Comparison of ENCODE assay signal across 8 cellular contexts in genomic region chr11:65917077-65917433, GRCh38. TPM values are rescaled to one million over a fixed set of nuclear protein-coding genes. Genes with fewer than 3 reads are reported as not detected.
DNase-seq lines count a peak whose midpoint lies in the region; ATAC-seq, FAIRE-seq and TF ChIP-seq lines count a peak whose summit lies in the region.
"Had no signal": no experiment of that assay in that cellular context is flagged by ENCODE, and none has a peak within 500 bp of the region (broad histone marks: within the 10 kb centered on the region; RNA-seq: fewer than 3 reads in every experiment).

No MANE protein-coding gene starts in this region.

- TF ChIP-seq POLR2A in GM12891 (IDR thresholded peaks at IDR 0.05; ENCODE audit: low read depth, low read length): no peak

- H3K9me3 ChIP-seq in left ventricle myocardium inferior (replicated peaks) (no peaks in the 10 kb centered on the region), upper lobe of right lung (no peaks in the 10 kb centered on the region)

- DNase-seq in left ventricle myocardium inferior (no peak), Right ventricle myocardium superior (no peak), fibroblast of villous mesenchyme (ENCODE audit: low read depth) (no peak), upper lobe of right lung (no peak), GM12891 (ENCODE audit: insufficient read length, low spot score) (no peak)

- no peak for ATAC-seq in Right ventricle myocardium superior (ENCODE audit: poor library complexity)
- ATAC-seq in upper lobe of right lung: no peak
- ATAC-seq in HG02571 (IDR thresholded peaks at IDR 0.05; ENCODE audit: unreplicated experiment): no peak
- ATAC-seq: left cardiac atrium had no signal

- H3K4me3 ChIP-seq in left ventricle myocardium inferior (peak overlapping the region; percentile 100), fibroblast of villous mesenchyme (ENCODE audit: low read depth, low read length) (peak overlapping the region; percentile 94), upper lobe of right lung (peak overlapping the region; percentile 89)

- no peaks in the 10 kb centered on the region for H3K27me3 ChIP-seq in left ventricle myocardium inferior (ENCODE audit: low read depth)
- no peaks in the 10 kb centered on the region for H3K27me3 ChIP-seq in upper lobe of right lung

- peaks cover 67% of the 10 kb centered on the region for H3K4me1 ChIP-seq in left ventricle myocardium inferior
- peaks cover 49% of the 10 kb centered on the region for H3K4me1 ChIP-seq in upper lobe of right lung

- H3K36me3 ChIP-seq in left ventricle myocardium inferior (peaks cover 18% of the 10 kb centered on the region), upper lobe of right lung (peaks cover 1% of the 10 kb centered on the region)

- no peak for FAIRE-seq in GM12891 (lab: Jason Lieb, UNC)

- intact Hi-C loops in left ventricle myocardium inferior (cut with micrococcal nuclease) (no loop called here), Right ventricle myocardium superior (cut with DNase I) (no loop called here), upper lobe of right lung (cut with DNase I) (no loop called here)

- no peak for TF ChIP-seq CTCF in left ventricle myocardium inferior (IDR thresholded peaks at IDR 0.05; ENCODE audit: borderline replicate concordance)
- TF ChIP-seq CTCF in fibroblast of villous mesenchyme (IDR thresholded peaks at IDR 0.05; ENCODE audit: insufficient read depth, low read depth, low read length): no peak
- no peak for TF ChIP-seq CTCF in upper lobe of right lung (IDR thresholded peaks at IDR 0.05)

- H3K27ac ChIP-seq in left ventricle myocardium inferior (replicated peaks): peak overlapping the region; percentile 99
- H3K27ac ChIP-seq in upper lobe of right lung: no peak overlapping the region

TF ChIP-seq in GM12891, 5 proteins besides CTCF, POLR2A, EP300 and RAD21:
- TF ChIP-seq POU2F2 (IDR thresholded peaks at IDR 0.05; ENCODE audit: low read depth, low read length) (no peak), POLR2AphosphoS5 (IDR thresholded peaks at IDR 0.05; ENCODE audit: low read depth, low read length) (no peak), TAF1 (IDR thresholded peaks at IDR 0.05; ENCODE audit: low read depth, low read length) (no peak), PAX5 (IDR thresholded peaks at IDR 0.05; ENCODE audit: insufficient read depth, low read length, severe bottlenecking) (no peak), SPI1 (IDR thresholded peaks at IDR 0.05; ENCODE audit: low read depth, low read length) (no peak)

RNA-seq across cellular contexts. Expression of gene C11orf68, which starts 1.8 kb away (rescaled TPM):
- 37.3 TPM for total RNA-seq in left ventricle myocardium inferior
- 36.1 TPM for total RNA-seq in Right ventricle myocardium superior
- total RNA-seq in fibroblast of villous mesenchyme: 25.8 and 31.5 TPM in 2 replicates
- total RNA-seq in upper lobe of right lung: 34.7 TPM
- 23.1 TPM for polyA plus RNA-seq in GM12891 (2012; ENCODE audit: low read depth, missing spikeins)

RNA-seq across cellular contexts. Expression of gene DRAP1, which starts 2.2 kb away (rescaled TPM):
- 94.7 TPM for total RNA-seq in left ventricle myocardium inferior
- 81.9 TPM for total RNA-seq in Right ventricle myocardium superior
- total RNA-seq in fibroblast of villous mesenchyme: 216 and 218 TPM in 2 replicates
- total RNA-seq in upper lobe of right lung: 62.8 TPM
- polyA plus RNA-seq in GM12891 (2012; ENCODE audit: low read depth, missing spikeins): 144 TPM

RNA-seq across cellular contexts. Expression of gene FOSL1, which starts 16.9 kb away (rescaled TPM):
- total RNA-seq in left ventricle myocardium inferior (0.47 TPM), Right ventricle myocardium superior (0.70 TPM), fibroblast of villous mesenchyme (18.0 and 41.0 TPM in 2 replicates), upper lobe of right lung (3.9 TPM)
- 3.7 TPM for polyA plus RNA-seq in GM12891 (2012; ENCODE audit: low read depth, missing spikeins)

RNA-seq across cellular contexts. Expression of gene CCDC85B, which starts 26.6 kb away (rescaled TPM):
- total RNA-seq in left ventricle myocardium inferior (32.7 TPM), Right ventricle myocardium superior (27.9 TPM), fibroblast of villous mesenchyme (37.1 and 49.0 TPM in 2 replicates), upper lobe of right lung (36.4 TPM)
- polyA plus RNA-seq in GM12891 (2012; ENCODE audit: low read depth, missing spikeins): 39.0 TPM

RNA-seq across cellular contexts. Expression of gene TSGA10IP, which starts 28.2 kb away (rescaled TPM):
- total RNA-seq in left ventricle myocardium inferior (not detected), Right ventricle myocardium superior (not detected), fibroblast of villous mesenchyme (not detected in 2 replicates), upper lobe of right lung (not detected)
- not detected for polyA plus RNA-seq in GM12891 (2012; ENCODE audit: low read depth, missing spikeins)
- total RNA-seq: HT-29, left cardiac atrium had no signal
